ENCODE assay signal across 1 cellular context in genomic region chr14:59464651-59465569, GRCh38.
TF ChIP-seq lines count a peak whose summit lies in the region.

GPR135 (minus strand) TSS chr14:59465380; CDS start chr14:59465226, 154 bp downstream.

TF ChIP-seq in HepG2, 621 proteins besides CTCF, POLR2A, EP300 and RAD21 (continued from another document and continues in another):
- TF ChIP-seq LBX2 (CRISPR knock-in tag; IDR thresholded peaks at IDR 0.05; ENCODE audit: borderline replicate concordance) = no peak; the same call in 1 of the 2 replicates
- TF ChIP-seq TFDP1 (CRISPR knock-in tag; IDR thresholded peaks at IDR 0.05; ENCODE audit: borderline replicate concordance) = peak; percentile 48; the same call in 1 of the 2 replicates
- TF ChIP-seq ZNF720 (CRISPR knock-in tag; IDR thresholded peaks at IDR 0.05) = no peak
- TF ChIP-seq MYC (CRISPR knock-in tag; IDR thresholded peaks at IDR 0.05; ENCODE audit: borderline replicate concordance) = peak; percentile 44; the same call in 1 of the 2 replicates
- peak; percentile 60; the same call in 1 of the 2 replicates for TF ChIP-seq ZBTB2 (CRISPR knock-in tag; IDR thresholded peaks at IDR 0.05; ENCODE audit: low read depth)
- TF ChIP-seq RFX1 (IDR thresholded peaks at IDR 0.05) = peak; percentile 78
- no peak for TF ChIP-seq HOXA7 (CRISPR knock-in tag; IDR thresholded peaks at IDR 0.05)
- TF ChIP-seq DBP (CRISPR knock-in tag; IDR thresholded peaks at IDR 0.05; ENCODE audit: not compliant biosample characterization) = no peak
- TF ChIP-seq ZNF329 (CRISPR knock-in tag; IDR thresholded peaks at IDR 0.05; ENCODE audit: low read depth) = peak; percentile 50; the same call in 1 of the 2 replicates
- TF ChIP-seq GABPA (IDR thresholded peaks at IDR 0.05; ENCODE audit: low read depth, low read length) = no peak
- TF ChIP-seq GABPA (CRISPR knock-in tag; IDR thresholded peaks at IDR 0.05; ENCODE audit: low read depth) = no peak
- peak; percentile 34; the same call in 1 of the 2 replicates for TF ChIP-seq ZNF430 (CRISPR knock-in tag; IDR thresholded peaks at IDR 0.05)
- no peak for TF ChIP-seq SETDB1 (CRISPR knock-in tag; IDR thresholded peaks at IDR 0.05; ENCODE audit: borderline replicate concordance)
- no peak for TF ChIP-seq ELK4 (CRISPR knock-in tag; IDR thresholded peaks at IDR 0.05; ENCODE audit: borderline replicate concordance)
- TF ChIP-seq ZNF709 (CRISPR knock-in tag; IDR thresholded peaks at IDR 0.05) = no peak
- no peak for TF ChIP-seq CERS6 (CRISPR knock-in tag; IDR thresholded peaks at IDR 0.05)
- no peak for TF ChIP-seq ZFP41 (CRISPR knock-in tag; IDR thresholded peaks at IDR 0.05; ENCODE audit: borderline replicate concordance)
- no peak for TF ChIP-seq ZNF280D (CRISPR knock-in tag; IDR thresholded peaks at IDR 0.05)
- no peak for TF ChIP-seq ZHX2 (IDR thresholded peaks at IDR 0.05; ENCODE audit: low read depth)
- TF ChIP-seq ZHX2 (CRISPR knock-in tag; IDR thresholded peaks at IDR 0.05; ENCODE audit: borderline replicate concordance) = no peak
- peak; percentile 28; the same call in 1 of the 2 replicates for TF ChIP-seq RBFOX2 (IDR thresholded peaks at IDR 0.05; ENCODE audit: low read depth, low read length)
- TF ChIP-seq ZBTB39 (CRISPR knock-in tag; IDR thresholded peaks at IDR 0.05) = no peak
- 0 out of 2 replicates have a peak, but pooled peaks have one; percentile 6 for TF ChIP-seq SMAD3 (CRISPR knock-in tag; IDR thresholded peaks at IDR 0.05)
- no peak for TF ChIP-seq ZBTB25 (CRISPR knock-in tag; IDR thresholded peaks at IDR 0.05)
- 0 out of 2 replicates have a peak, but pooled peaks have one; percentile 61 for TF ChIP-seq ZNF432 (CRISPR knock-in tag; IDR thresholded peaks at IDR 0.05; ENCODE audit: borderline replicate concordance)
- TF ChIP-seq ZNF761 (CRISPR knock-in tag; conservative IDR thresholded peaks at IDR 0.05) = 0 out of 2 replicates have a peak, but pooled peaks have one; percentile 22
- peak; percentile 85; the same call in 1 of the 2 replicates for TF ChIP-seq ZIK1 (CRISPR knock-in tag; IDR thresholded peaks at IDR 0.05; ENCODE audit: borderline replicate concordance, low read depth)
- TF ChIP-seq ZSCAN29 (CRISPR knock-in tag; conservative IDR thresholded peaks at IDR 0.05) = 0 out of 2 replicates have a peak, but pooled peaks have one; percentile 33
- TF ChIP-seq ASH2L (IDR thresholded peaks at IDR 0.05; ENCODE audit: insufficient read length, low read depth, low read length) = peak; percentile 41
- TF ChIP-seq MAX (IDR thresholded peaks at IDR 0.05) = peak; percentile 26
- TF ChIP-seq MXD3 (CRISPR knock-in tag; IDR thresholded peaks at IDR 0.05) = no peak
